Comparison of ENCODE assay signal across 22 cellular contexts in genomic region chr4:181475781-181476180, GRCh38.
A peak's percentile ranks its signal among the peaks of the same experiment; 100 is the strongest.
DNase-seq lines count a peak whose midpoint lies in the region; ATAC-seq and TF ChIP-seq lines count a peak whose summit lies in the region.
"Had no signal": no experiment of that assay in that cellular context is flagged by ENCODE, and none has a peak within 500 bp of the region (broad histone marks: within the 10 kb centered on the region; RNA-seq: fewer than 3 reads in every experiment).

No MANE protein-coding gene starts in this region.

- POLR2A ChIA-PET in activated CD4-positive, alpha-beta memory T cell treated with anti-CD3 and anti-CD28 coated beads, Interleukin-2, amount 10 ng/mL, durations not matched to agents 7 days and 5 days (lab: Charles Lee) = no interaction called here

- H3K4me1 Mint-ChIP-seq in mesothelial cell of epicardium = peaks cover 15% of the 10 kb centered on the region
- H3K4me1 Mint-ChIP-seq in activated CD4-positive, alpha-beta memory T cell treated with anti-CD3 and anti-CD28 coated beads, Interleukin-2, amount 10 ng/mL, durations not matched to agents 7 days and 5 days = no peaks in the 10 kb centered on the region
- H3K4me1 Mint-ChIP-seq: CD4-positive, CD25-positive, alpha-beta regulatory T cell; stimulated activated naive B cell treated with anti-CD40 and anti-IgM and Interleukin-4, amounts not matched to agents 10 μg/mL and 1 μg/mL and 100 μg/mL, for 72 hours; T-helper 17 cell had no signal

- TF ChIP-seq POLR2A in heart left ventricle (IDR thresholded peaks at IDR 0.05) = no peak

- no peaks in the 10 kb centered on the region for H3K9me3 ChIP-seq in heart left ventricle
- no peaks in the 10 kb centered on the region for H3K9me3 ChIP-seq in endocrine pancreas (ENCODE audit: control insufficient read depth, low read length)
- H3K9me3 ChIP-seq: esophagus squamous epithelium, mucosa of descending colon, spleen, upper lobe of right lung had no signal

- ATAC-seq in heart left ventricle (peak in 3 of 4 donors; percentile 72 to 88 (median 76)), GM21737 (IDR thresholded peaks at IDR 0.05; ENCODE audit: unreplicated experiment) (no peak), HG02981 (IDR thresholded peaks at IDR 0.05; ENCODE audit: unreplicated experiment) (no peak), HG02970 (IDR thresholded peaks at IDR 0.05; ENCODE audit: low FRiP score, unreplicated experiment) (no peak)
- ATAC-seq: mucosa of descending colon; stimulated activated naive B cell treated with anti-CD40 and anti-IgM and Interleukin-4, amounts not matched to agents 10 μg/mL and 1 μg/mL and 100 μg/mL, for 72 hours; T-helper 17 cell; upper lobe of right lung had no signal

- 12 to 30% (median 17%) methylated on average over 9 of the region's 9 CpGs for WGBS in heart left ventricle, 4 donors

- no peak overlapping the region for H3K27ac ChIP-seq in heart left ventricle
- H3K27ac ChIP-seq: dorsolateral prefrontal cortex, esophagus squamous epithelium, spleen, upper lobe of right lung had no signal

- TF ChIP-seq CTCF in heart left ventricle (IDR thresholded peaks at IDR 0.05) (no peak), mesothelial cell of epicardium (IDR thresholded peaks at IDR 0.05; ENCODE audit: unreplicated experiment) (no peak)

- H3K36me3 ChIP-seq in heart left ventricle (no peaks in the 10 kb centered on the region), endocrine pancreas (ENCODE audit: control insufficient read depth, insufficient read depth, low read length) (no peaks in the 10 kb centered on the region)
- H3K36me3 ChIP-seq: esophagus squamous epithelium, spleen, upper lobe of right lung had no signal

- H3K4me1 ChIP-seq in heart left ventricle (no peaks in the 10 kb centered on the region), endocrine pancreas (ENCODE audit: control insufficient read depth, insufficient read depth, low read length) (no peaks in the 10 kb centered on the region)
- H3K4me1 ChIP-seq: esophagus squamous epithelium, spleen, upper lobe of right lung had no signal

- intact Hi-C loops in heart left ventricle (cut with DNase I) (no loop called here), cardiac septum (cut with DNase I) (no loop called here)

- peaks cover 6% of the 10 kb centered on the region for H3K9me3 Mint-ChIP-seq in mesothelial cell of epicardium
- H3K9me3 Mint-ChIP-seq in activated CD4-positive, alpha-beta memory T cell treated with anti-CD3 and anti-CD28 coated beads, Interleukin-2, amount 10 ng/mL, durations not matched to agents 7 days and 5 days = peaks cover 2% of the 10 kb centered on the region
- H3K9me3 Mint-ChIP-seq: stimulated activated naive B cell treated with anti-CD40 and anti-IgM and Interleukin-4, amounts not matched to agents 10 μg/mL and 1 μg/mL and 100 μg/mL, for 72 hours had no signal

- no peak overlapping the region for H3K9ac ChIP-seq in endocrine pancreas (ENCODE audit: control insufficient read depth, insufficient read depth, low read length)

- H3K27me3 ChIP-seq in heart left ventricle = no peaks in the 10 kb centered on the region
- no peaks in the 10 kb centered on the region for H3K27me3 ChIP-seq in endocrine pancreas (ENCODE audit: control insufficient read depth, insufficient read depth, low read length)
- H3K27me3 ChIP-seq: esophagus squamous epithelium, spleen, upper lobe of right lung had no signal

- H3K36me3 Mint-ChIP-seq in mesothelial cell of epicardium = no peaks in the 10 kb centered on the region
- no peaks in the 10 kb centered on the region for H3K36me3 Mint-ChIP-seq in activated CD4-positive, alpha-beta memory T cell treated with anti-CD3 and anti-CD28 coated beads, Interleukin-2, amount 10 ng/mL, durations not matched to agents 7 days and 5 days (ENCODE audit: low read depth)
- H3K36me3 Mint-ChIP-seq: CD4-positive, CD25-positive, alpha-beta regulatory T cell; stimulated activated naive B cell treated with anti-CD40 and anti-IgM and Interleukin-4, amounts not matched to agents 10 μg/mL and 1 μg/mL and 100 μg/mL, for 72 hours had no signal

- DNase-seq in heart left ventricle (peak in 4 of 5 donors; percentile 14 to 55 (median 47)), cardiac septum (ENCODE audit: low spot score) (no peak), mesothelial cell of epicardium (ENCODE audit: low spot score in 2 of 2, unreplicated experiment in 2 of 2) (no peak)
- no peak for DNase-seq in activated CD4-positive, alpha-beta memory T cell treated with anti-CD3 and anti-CD28 coated beads, Interleukin-2, amount 10 ng/mL, durations not matched to agents 7 days and 5 days
- DNase-seq: activated gamma-delta T cell; CD4-positive, CD25-positive, alpha-beta regulatory T cell; DND-41; dorsolateral prefrontal cortex; esophagus squamous epithelium; Karpas-422; mucosa of descending colon; NCI-H1105; NCI-H226; SHP77; spleen; stimulated activated naive B cell treated with anti-CD40 and anti-IgM and Interleukin-4, amounts not matched to agents 10 μg/mL and 1 μg/mL and 100 μg/mL, for 72 hours; T-helper 17 cell; upper lobe of right lung had no signal

- CTCF ChIA-PET in activated CD4-positive, alpha-beta memory T cell treated with anti-CD3 and anti-CD28 coated beads, Interleukin-2, amount 10 ng/mL, durations not matched to agents 7 days and 5 days (lab: Charles Lee) = interaction anchor here (0.6 kb wide), 1 partner anchor 23 kb away, joined by 3 read pairs; no protein-coding TSS in a partner anchor

- H3K27me3 Mint-ChIP-seq in mesothelial cell of epicardium (ENCODE audit: low read depth) = peaks cover 3% of the 10 kb centered on the region
- no peaks in the 10 kb centered on the region for H3K27me3 Mint-ChIP-seq in activated CD4-positive, alpha-beta memory T cell treated with anti-CD3 and anti-CD28 coated beads, Interleukin-2, amount 10 ng/mL, durations not matched to agents 7 days and 5 days
- H3K27me3 Mint-ChIP-seq: CD4-positive, CD25-positive, alpha-beta regulatory T cell; stimulated activated naive B cell treated with anti-CD40 and anti-IgM and Interleukin-4, amounts not matched to agents 10 μg/mL and 1 μg/mL and 100 μg/mL, for 72 hours; T-helper 17 cell had no signal

- H3K4me3 Mint-ChIP-seq in mesothelial cell of epicardium = peak overlapping the region; percentile 52
- no peak overlapping the region for H3K4me3 Mint-ChIP-seq in activated CD4-positive, alpha-beta memory T cell treated with anti-CD3 and anti-CD28 coated beads, Interleukin-2, amount 10 ng/mL, durations not matched to agents 7 days and 5 days
- H3K4me3 Mint-ChIP-seq: CD4-positive, CD25-positive, alpha-beta regulatory T cell; stimulated activated naive B cell treated with anti-CD40 and anti-IgM and Interleukin-4, amounts not matched to agents 10 μg/mL and 1 μg/mL and 100 μg/mL, for 72 hours; T-helper 17 cell had no signal

- peak overlapping the region in 7 of 12 donors; percentile 18 to 34 (median 27) for H3K4me3 ChIP-seq in heart left ventricle
- H3K4me3 ChIP-seq in endocrine pancreas (ENCODE audit: control insufficient read depth, insufficient read depth, low read length) = peak overlapping the region; percentile 38
- H3K4me3 ChIP-seq: esophagus squamous epithelium, mucosa of descending colon, spleen, upper lobe of right lung had no signal

- H3K27ac Mint-ChIP-seq in mesothelial cell of epicardium = no peak overlapping the region
- H3K27ac Mint-ChIP-seq in activated CD4-positive, alpha-beta memory T cell treated with anti-CD3 and anti-CD28 coated beads, Interleukin-2, amount 10 ng/mL, durations not matched to agents 7 days and 5 days = no peak overlapping the region
- H3K27ac Mint-ChIP-seq: CD4-positive, CD25-positive, alpha-beta regulatory T cell; stimulated activated naive B cell treated with anti-CD40 and anti-IgM and Interleukin-4, amounts not matched to agents 10 μg/mL and 1 μg/mL and 100 μg/mL, for 72 hours; T-helper 17 cell had no signal

Comparison
In these comparisons a context has a peak if more than half of its experiments do, and no peak if none do; other contexts are left out.
1. DNase-seq: peak in heart left ventricle (4 of 5); none in cardiac septum (single experiment), mesothelial cell of epicardium (0 of 2) and activated CD4-positive, alpha-beta memory T cell treated with anti-CD3 and anti-CD28 coated beads, Interleukin-2, amount 10 ng/mL, durations not matched to agents 7 days and 5 days (single experiment).
2. ATAC-seq: peak in heart left ventricle (3 of 4); none in GM21737 (single experiment), HG02981 (single experiment) and HG02970 (single experiment).